ENCODE assay signal across 1 cellular context in genomic region chr16:4677390-4677789, GRCh38.
TF ChIP-seq lines count a peak whose summit lies in the region.

No MANE protein-coding gene starts in this region.

TF ChIP-seq in GM12878, 131 proteins besides CTCF, POLR2A, EP300 and RAD21:
- TF ChIP-seq MYC (IDR thresholded peaks at IDR 0.05; ENCODE audit: insufficient read depth, insufficient read length, insufficient replicate concordance, low read length, severe bottlenecking) (no peak), RUNX3 (IDR thresholded peaks at IDR 0.05; ENCODE audit: low read length) (no peak), ZBED1 (IDR thresholded peaks at IDR 0.05; ENCODE audit: borderline replicate concordance) (no peak), CHD2 (IDR thresholded peaks at IDR 0.05; ENCODE audit: borderline replicate concordance, low read depth, low read length) (no peak)
- TF ChIP-seq, protein P1, sequence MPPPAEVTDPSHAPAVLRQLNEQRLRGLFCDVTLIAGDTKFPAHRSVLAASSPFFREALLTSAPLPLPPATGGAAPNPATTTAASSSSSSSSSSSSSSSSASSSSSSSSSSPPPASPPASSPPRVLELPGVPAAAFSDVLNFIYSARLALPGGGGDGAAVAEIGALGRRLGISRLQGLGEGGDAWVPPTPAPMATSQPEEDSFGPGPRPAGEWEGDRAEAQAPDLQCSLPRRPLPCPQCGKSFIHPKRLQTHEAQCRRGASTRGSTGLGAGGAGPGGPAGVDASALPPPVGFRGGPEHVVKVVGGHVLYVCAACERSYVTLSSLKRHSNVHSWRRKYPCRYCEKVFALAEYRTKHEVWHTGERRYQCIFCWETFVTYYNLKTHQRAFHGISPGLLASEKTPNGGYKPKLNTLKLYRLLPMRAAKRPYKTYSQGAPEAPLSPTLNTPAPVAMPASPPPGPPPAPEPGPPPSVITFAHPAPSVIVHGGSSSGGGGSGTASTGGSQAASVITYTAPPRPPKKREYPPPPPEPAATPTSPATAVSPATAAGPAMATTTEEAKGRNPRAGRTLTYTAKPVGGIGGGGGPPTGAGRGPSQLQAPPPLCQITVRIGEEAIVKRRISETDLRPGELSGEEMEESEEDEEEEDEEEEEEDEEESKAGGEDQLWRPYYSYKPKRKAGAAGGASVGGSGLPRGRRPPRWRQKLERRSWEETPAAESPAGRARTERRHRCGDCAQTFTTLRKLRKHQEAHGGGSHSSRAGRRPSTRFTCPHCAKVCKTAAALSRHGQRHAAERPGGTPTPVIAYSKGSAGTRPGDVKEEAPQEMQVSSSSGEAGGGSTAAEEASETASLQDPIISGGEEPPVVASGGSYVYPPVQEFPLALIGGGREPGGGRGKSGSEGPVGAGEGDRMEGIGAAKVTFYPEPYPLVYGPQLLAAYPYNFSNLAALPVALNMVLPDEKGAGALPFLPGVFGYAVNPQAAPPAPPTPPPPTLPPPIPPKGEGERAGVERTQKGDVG (CRISPR knock-in tag; IDR thresholded peaks at IDR 0.05): no peak
- TF ChIP-seq, protein P2, sequence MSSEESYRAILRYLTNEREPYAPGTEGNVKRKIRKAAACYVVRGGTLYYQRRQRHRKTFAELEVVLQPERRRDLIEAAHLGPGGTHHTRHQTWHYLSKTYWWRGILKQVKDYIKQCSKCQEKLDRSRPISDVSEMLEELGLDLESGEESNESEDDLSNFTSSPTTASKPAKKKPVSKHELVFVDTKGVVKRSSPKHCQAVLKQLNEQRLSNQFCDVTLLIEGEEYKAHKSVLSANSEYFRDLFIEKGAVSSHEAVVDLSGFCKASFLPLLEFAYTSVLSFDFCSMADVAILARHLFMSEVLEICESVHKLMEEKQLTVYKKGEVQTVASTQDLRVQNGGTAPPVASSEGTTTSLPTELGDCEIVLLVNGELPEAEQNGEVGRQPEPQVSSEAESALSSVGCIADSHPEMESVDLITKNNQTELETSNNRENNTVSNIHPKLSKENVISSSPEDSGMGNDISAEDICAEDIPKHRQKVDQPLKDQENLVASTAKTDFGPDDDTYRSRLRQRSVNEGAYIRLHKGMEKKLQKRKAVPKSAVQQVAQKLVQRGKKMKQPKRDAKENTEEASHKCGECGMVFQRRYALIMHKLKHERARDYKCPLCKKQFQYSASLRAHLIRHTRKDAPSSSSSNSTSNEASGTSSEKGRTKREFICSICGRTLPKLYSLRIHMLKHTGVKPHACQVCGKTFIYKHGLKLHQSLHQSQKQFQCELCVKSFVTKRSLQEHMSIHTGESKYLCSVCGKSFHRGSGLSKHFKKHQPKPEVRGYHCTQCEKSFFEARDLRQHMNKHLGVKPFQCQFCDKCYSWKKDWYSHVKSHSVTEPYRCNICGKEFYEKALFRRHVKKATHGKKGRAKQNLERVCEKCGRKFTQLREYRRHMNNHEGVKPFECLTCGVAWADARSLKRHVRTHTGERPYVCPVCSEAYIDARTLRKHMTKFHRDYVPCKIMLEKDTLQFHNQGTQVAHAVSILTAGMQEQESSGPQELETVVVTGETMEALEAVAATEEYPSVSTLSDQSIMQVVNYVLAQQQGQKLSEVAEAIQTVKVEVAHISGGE (CRISPR knock-in tag; IDR thresholded peaks at IDR 0.05): no peak
